7 cellular contexts compared by ENCODE assay signal in genomic region chr16:30355954-30356308, GRCh38. TPM values are rescaled to one million over a fixed set of nuclear protein-coding genes. Genes with fewer than 3 reads are reported as not detected.
A peak's percentile ranks its signal among the peaks of the same experiment; 100 is the strongest.
DNase-seq lines count a peak whose midpoint lies in the region; ATAC-seq and TF ChIP-seq lines count a peak whose summit lies in the region.

No MANE protein-coding gene starts in this region.

- peak overlapping the region; percentile 82 for H3K4me2 ChIP-seq in hepatocyte

- H3K9me3 ChIP-seq in HEK293 (ENCODE audit: control insufficient read depth, insufficient read depth, low read depth, low read length) (no peaks in the 10 kb centered on the region), hepatocyte (ENCODE audit: low read depth) (no peaks in the 10 kb centered on the region), spleen (no peaks in the 10 kb centered on the region)

- peaks cover 30% of the 10 kb centered on the region for H3K79me2 ChIP-seq in hepatocyte

- TF ChIP-seq POLR2A in spleen (IDR thresholded peaks at IDR 0.05): no peak

- POLR2A ChIA-PET in HEK293 (lab: Yijun Ruan, JAX) (interaction anchor here (0.7 to 4.5 kb wide), 9 partner anchors 9 to 216 kb away, joined by 3 to 60 read pairs (median 6); partner anchors contain the start of genes TBC1D10B, ZNF48 and ZNF771), WTC11 (lab: Charles Lee) (interaction anchor here (0.6 to 1.8 kb wide), 5 partner anchors 14 to 62 kb away, joined by 3 to 8 read pairs (median 6); partner anchors contain the start of genes TBC1D10B and ZNF48)

- H3K36me3 ChIP-seq in HEK293 (ENCODE audit: control insufficient read depth in 2 of 2, insufficient read depth in 1 of 2, low read length in 2 of 2): peaks cover 3 to 79% of the 10 kb centered on the region in 2 experiments; a peak in 2 of 3 replicates
- no peaks in the 10 kb centered on the region for H3K36me3 ChIP-seq in hepatocyte (replicated peaks; ENCODE audit: insufficient read depth, low read depth)
- peaks cover 0 to 77% (median 64%) of the 10 kb centered on the region in 6 donors for H3K36me3 ChIP-seq in spleen

- intact Hi-C loops in spleen (cut with DNase I; ENCODE audit: low total_unique reads): no loop called here

- ATAC-seq in WTC11 (no peak), GM19324 (IDR thresholded peaks at IDR 0.05; ENCODE audit: low FRiP score, unreplicated experiment) (no peak)

- H3K36me3 Mint-ChIP-seq in WTC11: peaks cover 31% of the 10 kb centered on the region

- H3K27ac Mint-ChIP-seq in WTC11: peak overlapping the region; percentile 98

- H3K4me1 ChIP-seq in HEK293 (ENCODE audit: control insufficient read depth, insufficient read depth, low read length) (no peaks in the 10 kb centered on the region), hepatocyte (ENCODE audit: insufficient read depth) (peaks cover 14% of the 10 kb centered on the region), spleen (peaks cover 19 to 68% (median 48%) of the 10 kb centered on the region in 6 donors)

- WGBS in hepatocyte (ENCODE audit: low lambda C conversion rate, missing lambda C conversion rate): 64% methylated on average over 7 of the region's 7 CpGs
- 34 to 63% (median 52%) methylated on average over 2 to 7 of the region's 7 CpGs for WGBS in spleen, 5 donors

- H3K27me3 ChIP-seq in hepatocyte (no peaks in the 10 kb centered on the region), spleen (replicated peaks in 1 of 7) (no peaks in the 10 kb centered on the region)

- H3K27me3 Mint-ChIP-seq in WTC11 (ENCODE audit: low read depth): no peaks in the 10 kb centered on the region; the same call in 1 of the 2 replicates

- H3K4me1 Mint-ChIP-seq in WTC11: peaks cover 27% of the 10 kb centered on the region

- DNase-seq in WTC11 (ENCODE audit: low spot score) (no peak), hepatocyte (ENCODE audit: low spot score) (no peak), spleen (peak; percentile 79), HPDE6-E6E7 (ENCODE audit: extremely low spot score) (no peak), glomerular visceral epithelial cell (ENCODE audit: extremely low spot score) (no peak)

- H3K4me3 Mint-ChIP-seq in WTC11: peak overlapping the region; percentile 93

- CTCF ChIA-PET in HEK293 (lab: Yijun Ruan, JAX): interaction anchor here (0.7 to 1.1 kb wide), 4 partner anchors 11 to 54 kb away, joined by 3 to 7 read pairs (median 4); no protein-coding TSS in a partner anchor
- CTCF ChIA-PET in WTC11 (lab: Charles Lee): interaction anchor here (0.6 to 5.0 kb wide), 10 partner anchors 15 to 655 kb away, joined by 3 to 28 read pairs (median 5); partner anchors contain the start of genes DCTPP1, TBC1D10B and ZNF48

- TF ChIP-seq CTCF in HEK293 (tag by site-specific recombination; IDR thresholded peaks at IDR 0.05) (no peak), WTC11 (IDR thresholded peaks at IDR 0.05) (no peak), hepatocyte (IDR thresholded peaks at IDR 0.05; ENCODE audit: poor library complexity) (no peak), spleen (IDR thresholded peaks at IDR 0.05 in 8 of 11, conservative IDR thresholded peaks at IDR 0.05 in 3 of 11) (no peak)

- H4K20me1 ChIP-seq in hepatocyte (ENCODE audit: insufficient read depth, poor library complexity, severe bottlenecking): no peaks in the 10 kb centered on the region

- H3K27ac ChIP-seq in HEK293 (ENCODE audit: extremely low read depth, low read depth, low read length): peak overlapping the region; percentile 72
- peak overlapping the region; percentile 97 for H3K27ac ChIP-seq in hepatocyte
- H3K27ac ChIP-seq in spleen: peak overlapping the region; percentile 85 to 98 (median 94)

- H3K9me2 ChIP-seq in hepatocyte (replicated peaks; ENCODE audit: insufficient read depth): no peaks in the 10 kb centered on the region

- H3K9me3 Mint-ChIP-seq in WTC11: no peaks in the 10 kb centered on the region

- H3K4me3 ChIP-seq in HEK293 (ENCODE audit: low read depth, low read length) (peak overlapping the region; percentile 48), hepatocyte (peak overlapping the region; percentile 24), spleen (peak overlapping the region; percentile 75 to 98 (median 86))

- H2AFZ ChIP-seq in hepatocyte: peak overlapping the region; percentile 46

TF ChIP-seq in HEK293, 187 proteins besides CTCF, POLR2A, EP300 and RAD21 (continues in another document):
- TF ChIP-seq ZSCAN16 (tag by site-specific recombination; IDR thresholded peaks at IDR 0.05) (no peak), ZBTB20 (tag by site-specific recombination; IDR thresholded peaks at IDR 0.05) (no peak), ZNF600 (tag by site-specific recombination; IDR thresholded peaks at IDR 0.05) (no peak), ZNF747 (tag by site-specific recombination; IDR thresholded peaks at IDR 0.05) (no peak), ZNF223 (tag by site-specific recombination; IDR thresholded peaks at IDR 0.05) (0 out of 2 replicates have a peak, but pooled peaks have one; percentile 64), ZNF560 (tag by site-specific recombination; IDR thresholded peaks at IDR 0.05; ENCODE audit: borderline replicate concordance) (no peak), ZNF624 (tag by site-specific recombination; IDR thresholded peaks at IDR 0.05) (no peak)
- TF ChIP-seq, protein P1, sequence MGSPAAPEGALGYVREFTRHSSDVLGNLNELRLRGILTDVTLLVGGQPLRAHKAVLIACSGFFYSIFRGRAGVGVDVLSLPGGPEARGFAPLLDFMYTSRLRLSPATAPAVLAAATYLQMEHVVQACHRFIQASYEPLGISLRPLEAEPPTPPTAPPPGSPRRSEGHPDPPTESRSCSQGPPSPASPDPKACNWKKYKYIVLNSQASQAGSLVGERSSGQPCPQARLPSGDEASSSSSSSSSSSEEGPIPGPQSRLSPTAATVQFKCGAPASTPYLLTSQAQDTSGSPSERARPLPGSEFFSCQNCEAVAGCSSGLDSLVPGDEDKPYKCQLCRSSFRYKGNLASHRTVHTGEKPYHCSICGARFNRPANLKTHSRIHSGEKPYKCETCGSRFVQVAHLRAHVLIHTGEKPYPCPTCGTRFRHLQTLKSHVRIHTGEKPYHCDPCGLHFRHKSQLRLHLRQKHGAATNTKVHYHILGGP (tag by site-specific recombination; IDR thresholded peaks at IDR 0.05): no peak

TF ChIP-seq in WTC11, 78 proteins besides CTCF, POLR2A, EP300 and RAD21:
- no peak for TF ChIP-seq ZNF671 (CRISPR knock-in tag; IDR thresholded peaks at IDR 0.05)
- TF ChIP-seq CREB1 (CRISPR knock-in tag; IDR thresholded peaks at IDR 0.05): 0 out of 2 replicates have a peak, but pooled peaks have one; percentile 51

RNA-seq across cellular contexts. Expression of gene CD2BP2, which starts 0.8 kb away (rescaled TPM):
- total RNA-seq in WTC11 (2021) (51.0 to 56.6 TPM (median 51.1 TPM) in 3 replicates), hepatocyte (44.2 and 45.1 TPM in 2 replicates), spleen (10 to 100 TPM; 33.9 to 60.0 (median 55.8) TPM)
- polyA plus RNA-seq in hepatocyte (37.6 and 41.0 TPM in 2 replicates), spleen (10 to 100 TPM; 27.8 to 42.9 (median 42.9) TPM)

RNA-seq across cellular contexts. Expression of gene TBC1D10B, which starts 14.4 kb away (rescaled TPM):
- total RNA-seq in WTC11 (2021) (33.4 to 40.5 TPM (median 34.6 TPM) in 3 replicates), hepatocyte (21.4 and 29.3 TPM in 2 replicates), spleen (10 to 100 TPM; 32.5 to 50.4 (median 45.8) TPM)
- polyA plus RNA-seq in hepatocyte (33.3 and 37.9 TPM in 2 replicates), spleen (10 to 100 TPM; 17.3 to 33.3 (median 22.5) TPM)

RNA-seq across cellular contexts. Expression of gene MYL11, which starts 18.7 kb away (rescaled TPM):
- total RNA-seq in WTC11 (2021) (0.80 to 1.3 TPM (median 0.85 TPM) in 3 replicates), hepatocyte (4.0 TPM in 1 of 2 replicates, not detected in the other), spleen (1 to 10 TPM in 1 of 7 donors, not detected in 6; 1.4 TPM)
- polyA plus RNA-seq in hepatocyte (2.2 and 5.3 TPM in 2 replicates), spleen (1 to 10 TPM; 2.7 to 4.3 (median 2.8) TPM)

RNA-seq across cellular contexts. Expression of gene SEPTIN1, which starts 26.4 kb away (rescaled TPM):
- 2.3 to 2.7 TPM (median 2.6 TPM) in 3 replicates for total RNA-seq in WTC11 (2021)
- total RNA-seq in hepatocyte: not detected in 2 replicates
- 1.5 and 2.3 TPM in 2 replicates for polyA plus RNA-seq in hepatocyte
- total RNA-seq in spleen: 100 to 1,000 TPM in 1 of 7 donors, 10 to 100 TPM in 6; 38.5 to 105 (median 72.4) TPM
- polyA plus RNA-seq in spleen: 100 to 1,000 TPM; 154 to 199 (median 179) TPM

RNA-seq across cellular contexts. Expression of gene ZNF48, which starts 39.3 kb away (rescaled TPM):
- total RNA-seq in WTC11 (2021) (31.3 to 39.3 TPM (median 32.1 TPM) in 3 replicates), hepatocyte (7.7 and 8.0 TPM in 2 replicates), spleen (10 to 100 TPM in 3 of 7 donors, 1 to 10 TPM in 4; 7.1 to 10.4 (median 9.5) TPM)
- polyA plus RNA-seq in hepatocyte (6.1 and 7.1 TPM in 2 replicates), spleen (1 to 10 TPM; 2.7 to 5.7 (median 3.5) TPM)

Comparison
In these comparisons a context has a peak if more than half of its experiments do, and no peak if none do; other contexts are left out.
1. H3K4me3 ChIP-seq: peak in every context shown above with its lines; median percentile 86 in spleen; 48 in HEK293; 24 in hepatocyte.